Comparison of ENCODE assay signal across 27 cellular contexts in genomic region chr21:22374218-22374969, GRCh38.
DNase-seq lines count a peak whose midpoint lies in the region; ATAC-seq, FAIRE-seq and TF ChIP-seq lines count a peak whose summit lies in the region.
"Had no signal": no experiment of that assay in that cellular context is flagged by ENCODE, and none has a peak within 500 bp of the region (broad histone marks: within the 10 kb centered on the region; RNA-seq: fewer than 3 reads in every experiment).

No MANE protein-coding gene starts in this region.

- H3K4me2 ChIP-seq in H1 (ENCODE audit: insufficient read depth in 1 of 2, low read depth in 2 of 2, low read length in 2 of 2): peak overlapping the region in 1 of 2 experiments; percentile 36; a peak in 2 of 4 replicates

- H2AFZ ChIP-seq in H1 (ENCODE audit: low read length): no peak overlapping the region
- H2AFZ ChIP-seq: GM23248 had no signal

- no peak overlapping the region for H3K4ac ChIP-seq in H1 (replicated peaks; ENCODE audit: insufficient read length, low read depth, low read length)

- H2BK5ac ChIP-seq in H1 (ENCODE audit: low read depth, low read length): no peak overlapping the region

- no peak for TF ChIP-seq EP300 in H1 (IDR thresholded peaks at IDR 0.05; ENCODE audit: borderline replicate concordance in 1 of 2, low read depth in 2 of 2, low read length in 2 of 2)

- H3K36me3 Mint-ChIP-seq in nephron (ENCODE audit: low read depth): no peaks in the 10 kb centered on the region
- H3K36me3 Mint-ChIP-seq in activated CD8-positive, alpha-beta memory T cell treated with anti-CD3 and anti-CD28 coated beads, Interleukin-2, amount 10 ng/mL, durations not matched to agents 7 days and 5 days: no peaks in the 10 kb centered on the region
- H3K36me3 Mint-ChIP-seq in CD4-positive, alpha-beta memory T cell: no peaks in the 10 kb centered on the region
- H3K36me3 Mint-ChIP-seq: brain had no signal

- peaks cover 2 to 8% (median 5%) of the 10 kb centered on the region in 4 experiments; a peak in 4 of 7 replicates for H3K4me1 ChIP-seq in H1 (replicated peaks in 1 of 4; ENCODE audit: control insufficient read depth in 3 of 4, insufficient read depth in 4 of 4, low read length in 3 of 4)
- H3K4me1 ChIP-seq in CD4-positive, alpha-beta memory T cell (ENCODE audit: insufficient read depth, low read length): no peaks in the 10 kb centered on the region
- H3K4me1 ChIP-seq: heart right ventricle, Peyer's patch, upper lobe of left lung had no signal

- peaks cover 7% of the 10 kb centered on the region for H3K4me1 Mint-ChIP-seq in nephron
- no peaks in the 10 kb centered on the region for H3K4me1 Mint-ChIP-seq in activated CD8-positive, alpha-beta memory T cell treated with anti-CD3 and anti-CD28 coated beads, Interleukin-2, amount 10 ng/mL, durations not matched to agents 7 days and 5 days
- no peaks in the 10 kb centered on the region for H3K4me1 Mint-ChIP-seq in CD4-positive, alpha-beta memory T cell
- H3K4me1 Mint-ChIP-seq: brain had no signal

- no peak overlapping the region for H3K27ac ChIP-seq in H1 (ENCODE audit: low read depth, low read length)
- H3K27ac ChIP-seq in CD4-positive, alpha-beta memory T cell (ENCODE audit: low read depth, low read length): no peak overlapping the region
- H3K27ac ChIP-seq: GM23248, heart right ventricle, skin epidermis, upper lobe of left lung had no signal

- H4K5ac ChIP-seq in H1 (ENCODE audit: insufficient read length, low read depth, low read length): no peak overlapping the region

- TF ChIP-seq RAD21 in H1 (IDR thresholded peaks at IDR 0.05 in 1 of 2, conservative IDR thresholded peaks at IDR 0.05 in 1 of 2; ENCODE audit: low read depth in 2 of 2, low read length in 2 of 2): no peak

- TF ChIP-seq CTCF in H1 (IDR thresholded peaks at IDR 0.05; ENCODE audit: control extremely low read depth in 1 of 3, insufficient read depth in 1 of 3, low read depth in 1 of 3, low read length in 3 of 3) (no peak), nephron (IDR thresholded peaks at IDR 0.05; ENCODE audit: unreplicated experiment in 3 of 3) (no peak)

- H2AK5ac ChIP-seq in H1 (ENCODE audit: low read depth, low read length): no peak overlapping the region

- H2BK120ac ChIP-seq in H1 (replicated peaks; ENCODE audit: low read depth, low read length): no peak overlapping the region

- no peak overlapping the region for H3K23ac ChIP-seq in H1 (ENCODE audit: insufficient read length)

- no peak overlapping the region for H3K56ac ChIP-seq in H1 (replicated peaks; ENCODE audit: insufficient read length, low read depth, low read length)

- no peak for ATAC-seq in activated CD8-positive, alpha-beta memory T cell treated with anti-CD3 and anti-CD28 coated beads, Interleukin-2, amount 10 ng/mL, durations not matched to agents 7 days and 5 days

- 31% methylated on average over 7 of the region's 7 CpGs; no CpG with 5 or more reads in 1 of the 2 experiments for WGBS in H1 (ENCODE audit: extremely low coverage in 1 of 2, insufficient coverage in 1 of 2, insufficient read length in 1 of 2, insufficient replicate concordance in 2 of 2, low coverage in 1 of 2, low lambda C conversion rate in 2 of 2, missing lambda C conversion rate in 1 of 2), 2 experiments

- no peak overlapping the region for H3K9ac ChIP-seq in H1 (replicated peaks in 1 of 4; ENCODE audit: extremely low read depth in 1 of 4, low read depth in 3 of 4, low read length in 3 of 4)
- H3K9ac ChIP-seq: GM23248 had no signal

- intact Hi-C loops in CD4-positive, alpha-beta memory T cell (cut with micrococcal nuclease): no loop called here

- TF ChIP-seq POLR2A in H1 (IDR thresholded peaks at IDR 0.05; ENCODE audit: control extremely low read depth in 1 of 2, low read depth in 2 of 2, low read length in 2 of 2): no peak

- H3K14ac ChIP-seq in H1 (ENCODE audit: insufficient read length): no peak overlapping the region

- no peak overlapping the region for H3K4me3 ChIP-seq in H1 (ENCODE audit: extremely low read depth in 1 of 4, insufficient read depth in 2 of 4, low read depth in 3 of 4, low read length in 4 of 4)
- no peak overlapping the region for H3K4me3 ChIP-seq in CD4-positive, alpha-beta memory T cell (ENCODE audit: low read length in 2 of 2)
- H3K4me3 ChIP-seq: GM23248, heart right ventricle, lung, Peyer's patch, skin epidermis, upper lobe of left lung had no signal

- DNase-seq in COR-L47 (lab: John Stamatoyannopoulos, UW): peak; percentile 3
- peak in 2 of 3 experiments; percentile 57 to 82 for DNase-seq in NCI-H1417 (lab: John Stamatoyannopoulos, UW)
- peak; percentile 25 to 48 for DNase-seq in H1 (ENCODE audit: low read depth in 1 of 2, low spot score in 2 of 2)
- DNase-seq in activated CD8-positive, alpha-beta memory T cell treated with anti-CD3 and anti-CD28 coated beads, Interleukin-2, amount 10 ng/mL, durations not matched to agents 7 days and 5 days: no peak
- DNase-seq in CD4-positive, alpha-beta memory T cell: no peak
- DNase-seq in SK-N-DZ (ENCODE audit: low spot score): no peak
- no peak for DNase-seq in kidney tubule cell (ENCODE audit: low spot score)
- DNase-seq: activated CD4-positive, alpha-beta T cell treated with anti-CD3 and anti-CD28 coated beads for 4 hours; activated naive CD4-positive, alpha-beta T cell; activated T-cell treated with anti-CD3 and anti-CD28 coated beads, Interleukin-2, amount 50 U/mL, for 48 hours; DMS79; effector CD8-positive, alpha-beta T cell; foreskin fibroblast; GM23248; heart right ventricle; Karpas-422; NCI-H2029; NCI-H510A; NK-92 treated with Interleukin-12 subunit alpha and Interleukin-12 subunit beta, amount 100 ng/mL, for 24 hours; Peyer's patch; stimulated activated CD4-positive, alpha-beta T cell treated with anti-CD3 and anti-CD28 coated beads, Interleukin-2, amount 100 ng/mL, for 24 hours; upper lobe of left lung had no signal

- no peaks in the 10 kb centered on the region for H3K9me3 ChIP-seq in H1 (ENCODE audit: insufficient read depth in 2 of 2, low read depth in 1 of 2, low read length in 1 of 2)
- H3K9me3 ChIP-seq in CD4-positive, alpha-beta memory T cell (ENCODE audit: control insufficient read depth in 1 of 2, low read length in 2 of 2): no peaks in the 10 kb centered on the region
- H3K9me3 ChIP-seq: Peyer's patch, upper lobe of left lung had no signal

- H2BK12ac ChIP-seq in H1 (ENCODE audit: low read depth, low read length): 0 out of 2 replicates have a peak overlapping the region, but pooled peaks have one; percentile 60

- H2BK20ac ChIP-seq in H1 (ENCODE audit: low read length): no peak overlapping the region

- H3K27me3 ChIP-seq in H1 (replicated peaks in 1 of 4; ENCODE audit: control insufficient read depth in 3 of 4, extremely low read depth in 1 of 4, insufficient read depth in 3 of 4, low read length in 3 of 4): peaks cover 2 to 24% (median 11%) of the 10 kb centered on the region in 4 experiments
- no peaks in the 10 kb centered on the region for H3K27me3 ChIP-seq in CD4-positive, alpha-beta memory T cell (ENCODE audit: insufficient read depth, low read length)
- H3K27me3 ChIP-seq: heart right ventricle, Peyer's patch, upper lobe of left lung had no signal

- POLR2A ChIA-PET in H1 (lab: Charles Lee; ENCODE audit: partially characterized antibody): no interaction called here
- POLR2A ChIA-PET in CD4-positive, alpha-beta memory T cell (lab: Charles Lee; ENCODE audit: partially characterized antibody): no interaction called here

- H3K79me1 ChIP-seq in H1 (ENCODE audit: low read depth, low read length): no peaks in the 10 kb centered on the region

- H4K8ac ChIP-seq in H1 (ENCODE audit: extremely low read depth, insufficient read depth, low read length): no peak overlapping the region

- CTCF ChIA-PET in H1 (lab: Charles Lee; ENCODE audit: partially characterized antibody): interaction anchor here (0.6 kb wide), 1 partner anchor 96 kb away, joined by 3 read pairs; no protein-coding TSS in a partner anchor
- CTCF ChIA-PET in activated CD8-positive, alpha-beta memory T cell treated with anti-CD3 and anti-CD28 coated beads, Interleukin-2, amount 10 ng/mL, durations not matched to agents 7 days and 5 days (lab: Charles Lee): no interaction called here
- CTCF ChIA-PET in CD4-positive, alpha-beta memory T cell (lab: Charles Lee; ENCODE audit: partially characterized antibody): no interaction called here

- H3K79me2 ChIP-seq in H1 (ENCODE audit: control insufficient read depth in 1 of 2, insufficient read depth in 2 of 2, low read length in 2 of 2): no peaks in the 10 kb centered on the region

- no peak overlapping the region for H2BK15ac ChIP-seq in H1 (ENCODE audit: low read length)

- H3K4me3 Mint-ChIP-seq in nephron: no peak overlapping the region
- H3K4me3 Mint-ChIP-seq in activated CD8-positive, alpha-beta memory T cell treated with anti-CD3 and anti-CD28 coated beads, Interleukin-2, amount 10 ng/mL, durations not matched to agents 7 days and 5 days: no peak overlapping the region
- no peak overlapping the region for H3K4me3 Mint-ChIP-seq in CD4-positive, alpha-beta memory T cell
- H3K4me3 Mint-ChIP-seq: brain had no signal

- no peaks in the 10 kb centered on the region for H4K20me1 ChIP-seq in H1 (replicated peaks in 1 of 2; ENCODE audit: control insufficient read depth in 1 of 2, insufficient read depth in 2 of 2, low read length in 2 of 2)

- H3K18ac ChIP-seq in H1 (ENCODE audit: extremely low read depth, low read length): no peak overlapping the region

- no peaks in the 10 kb centered on the region for H3K36me3 ChIP-seq in H1 (ENCODE audit: control insufficient read depth in 2 of 4, insufficient read depth in 4 of 4, low read length in 3 of 4)
- H3K36me3 ChIP-seq in CD4-positive, alpha-beta memory T cell (ENCODE audit: insufficient read depth, low read length): no peaks in the 10 kb centered on the region
- H3K36me3 ChIP-seq: heart right ventricle, Peyer's patch, upper lobe of left lung had no signal

- peak overlapping the region; percentile 76 to 84 (median 79) for H3K27ac Mint-ChIP-seq in nephron
- H3K27ac Mint-ChIP-seq in activated CD8-positive, alpha-beta memory T cell treated with anti-CD3 and anti-CD28 coated beads, Interleukin-2, amount 10 ng/mL, durations not matched to agents 7 days and 5 days: no peak overlapping the region
- H3K27ac Mint-ChIP-seq in CD4-positive, alpha-beta memory T cell: no peak overlapping the region

- no peak for FAIRE-seq in H1 (lab: Jason Lieb, UNC)
- FAIRE-seq: HTR-8/SVneo had no signal

- peaks cover 18% of the 10 kb centered on the region for H3K9me3 Mint-ChIP-seq in nephron
- no peaks in the 10 kb centered on the region for H3K9me3 Mint-ChIP-seq in activated CD8-positive, alpha-beta memory T cell treated with anti-CD3 and anti-CD28 coated beads, Interleukin-2, amount 10 ng/mL, durations not matched to agents 7 days and 5 days (ENCODE audit: low read depth)
- peaks cover 0 to 11% (median 3%) of the 10 kb centered on the region in 8 donors for H3K9me3 Mint-ChIP-seq in CD4-positive, alpha-beta memory T cell

- no peak overlapping the region for H4K91ac ChIP-seq in H1 (replicated peaks; ENCODE audit: insufficient read length, low read length)

- H3K27me3 Mint-ChIP-seq in nephron (ENCODE audit: low read depth): no peaks in the 10 kb centered on the region
- H3K27me3 Mint-ChIP-seq in activated CD8-positive, alpha-beta memory T cell treated with anti-CD3 and anti-CD28 coated beads, Interleukin-2, amount 10 ng/mL, durations not matched to agents 7 days and 5 days: no peaks in the 10 kb centered on the region
- no peaks in the 10 kb centered on the region for H3K27me3 Mint-ChIP-seq in CD4-positive, alpha-beta memory T cell
- H3K27me3 Mint-ChIP-seq: brain had no signal

- H3K23me2 ChIP-seq in H1 (ENCODE audit: low read depth, low read length): no peaks in the 10 kb centered on the region

Comparison
In these comparisons a context has a peak if more than half of its experiments do, and no peak if none do; other contexts are left out.
1. DNase-seq: peak in COR-L47 (single experiment), NCI-H1417 (2 of 3) and H1 (2 of 2); none in activated CD8-positive, alpha-beta memory T cell treated with anti-CD3 and anti-CD28 coated beads, Interleukin-2, amount 10 ng/mL, durations not matched to agents 7 days and 5 days (single experiment), CD4-positive, alpha-beta memory T cell (0 of 5), SK-N-DZ (single experiment) and kidney tubule cell (single experiment).
2. H3K27ac Mint-ChIP-seq: peak in nephron (3 of 3); none in activated CD8-positive, alpha-beta memory T cell treated with anti-CD3 and anti-CD28 coated beads, Interleukin-2, amount 10 ng/mL, durations not matched to agents 7 days and 5 days (single experiment) and CD4-positive, alpha-beta memory T cell (0 of 7).